ENCODE assay signal across 21 cellular contexts in genomic region chr11:110299006-110299785, GRCh38.
"Had no signal": no experiment of that assay in that cellular context is flagged by ENCODE, and none has a peak within 500 bp of the region (broad histone marks: within the 10 kb centered on the region; RNA-seq: fewer than 3 reads in every experiment).

No MANE protein-coding gene starts in this region.

- H3K27ac ChIP-seq: cardiac muscle cell, foreskin keratinocyte, lower lobe of right lung, tibial artery had no signal

- FAIRE-seq: urothelium cell line had no signal

- H3K9me3 ChIP-seq: body of pancreas, lower lobe of right lung, tibial artery had no signal

- H3K27me3 ChIP-seq: body of pancreas, cardiac muscle cell, foreskin keratinocyte, tibial artery had no signal

- ATAC-seq: activated CD4-positive, CD25-positive, alpha-beta regulatory T cell treated with anti-CD3 and anti-CD28 coated beads, Interleukin-2, amount 50 U/mL, for 24 hours; activated naive CD8-positive, alpha-beta T cell treated with anti-CD3 and anti-CD28 coated beads, Interleukin-2, amount 50 U/mL, for 24 hours; activated T-cell treated with anti-CD3 and anti-CD28 coated beads, Interleukin-2, amount 50 U/mL, for 4 hours; foreskin keratinocyte; lower lobe of right lung; naive thymus-derived CD4-positive, alpha-beta T cell; stimulated activated naive CD8-positive, alpha-beta T cell treated with anti-CD3 and anti-CD28 coated beads, Interleukin-15, amount 100 ng/mL, for 72 hours; T-helper 17 cell had no signal

- H3K36me3 ChIP-seq: cardiac muscle cell, lower lobe of right lung, tibial artery had no signal

- DNase-seq: activated CD4-positive, alpha-beta T cell treated with anti-CD3 and anti-CD28 coated beads, Interleukin-2, amount 50 U/mL, for 1 hour; activated CD8-positive, alpha-beta memory T cell treated with anti-CD3 and anti-CD28 coated beads for 24 hours; activated CD8-positive, alpha-beta memory T cell treated with anti-CD3 and anti-CD28 coated beads, Interleukin-2, amount 50 U/mL, for 4 hours; activated effector memory CD4-positive, alpha-beta T cell treated with Interleukin-2 at 50 U/mL for 16 hours; activated naive CD4-positive, alpha-beta T cell treated with anti-CD3 and anti-CD28 coated beads for 36 hours; activated naive CD8-positive, alpha-beta T cell treated with anti-CD3 and anti-CD28 coated beads, Interleukin-2, amount 50 U/mL, for 24 hours; activated T-cell treated with anti-CD3 and anti-CD28 coated beads, Interleukin-2, amount 50 U/mL, for 4 hours; anterior cingulate cortex; lower lobe of right lung; naive thymus-derived CD4-positive, alpha-beta T cell; stimulated activated CD4-positive, alpha-beta T cell treated with anti-CD3 and anti-CD28 coated beads, Interleukin-12 subunit alpha, Interleukin-12 subunit beta, amount 100 ng/mL, for 4 hours; stimulated activated CD4-positive, alpha-beta T cell treated with anti-CD3 and anti-CD28 coated beads, Interleukin-1b, Interleukin-23, amount 100 ng/mL, for 48 hours; stimulated activated naive CD8-positive, alpha-beta T cell treated with anti-CD3 and anti-CD28 coated beads, Interleukin-15, amount 100 ng/mL, for 72 hours; SW 1271; T-helper 17 cell; tibial artery had no signal

- H3K4me3 ChIP-seq: body of pancreas, cardiac muscle cell, lower lobe of right lung, tibial artery had no signal
